Comparison of ENCODE assay signal across 9 cellular contexts in the genomic region with DNA sequence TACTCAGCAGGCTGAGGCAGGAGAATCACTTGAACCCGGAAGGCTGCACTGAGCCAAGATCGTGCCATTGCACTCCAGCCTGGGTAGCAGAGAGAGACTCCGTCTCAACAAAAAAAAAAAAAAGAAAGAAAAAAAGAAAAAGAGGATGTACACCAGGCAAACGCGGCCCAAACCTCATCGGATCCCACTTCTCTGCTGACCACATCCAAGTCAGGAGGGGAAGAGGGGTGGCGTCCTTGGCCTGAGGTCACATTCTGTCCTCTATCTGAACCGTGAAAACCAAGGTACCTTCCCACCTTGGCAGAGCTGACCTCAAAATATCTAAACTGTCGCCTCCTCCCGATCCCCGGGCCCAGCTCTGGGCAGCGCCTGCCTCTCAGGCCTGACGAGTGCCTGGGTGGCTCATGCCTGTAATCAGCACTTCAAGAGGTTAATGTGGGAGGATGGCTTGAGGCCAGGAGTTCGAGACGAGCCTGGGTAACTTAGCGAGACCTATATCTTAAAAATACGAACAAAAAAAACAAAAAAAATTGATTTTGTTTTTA. TPM values are rescaled to one million over a fixed set of nuclear protein-coding genes. Genes with fewer than 3 reads are reported as not detected.
DNase-seq lines count a peak whose midpoint lies in the region; TF ChIP-seq lines count a peak whose summit lies in the region.
"Had no signal": no experiment of that assay in that cellular context is flagged by ENCODE, and none has a peak within 500 bp of the region (broad histone marks: within the 10 kb centered on the region; RNA-seq: fewer than 3 reads in every experiment).

No MANE protein-coding gene starts in this region.

- H3K36me3 ChIP-seq in HAP-1 (replicated peaks), result peaks cover 23% of the 10 kb centered on the region
- H3K36me3 ChIP-seq in SJSA1, result peaks cover 33% of the 10 kb centered on the region

- TF ChIP-seq CTCF in fibroblast of villous mesenchyme (IDR thresholded peaks at IDR 0.05; ENCODE audit: insufficient read depth, low read depth, low read length), result no peak

- H3K9me3 ChIP-seq in HAP-1, result no peaks in the 10 kb centered on the region
- no peaks in the 10 kb centered on the region for H3K9me3 ChIP-seq in SJSA1 (replicated peaks)

- no peaks in the 10 kb centered on the region for H3K27me3 ChIP-seq in HAP-1 (ENCODE audit: low read depth)
- H3K27me3 ChIP-seq in SJSA1 (replicated peaks), result no peaks in the 10 kb centered on the region

- no peak for DNase-seq in HAP-1 (ENCODE audit: low spot score in 2 of 2)
- no peak for DNase-seq in SJSA1 (ENCODE audit: low read depth in 1 of 2, low spot score in 2 of 2)
- DNase-seq in fibroblast of villous mesenchyme (ENCODE audit: low read depth), result no peak
- no peak for DNase-seq in NCI-H1694 (lab: John Stamatoyannopoulos, UW)
- no peak for DNase-seq in NCI-H446 (lab: John Stamatoyannopoulos, UW)
- no peak for DNase-seq in stimulated activated naive CD4-positive, alpha-beta T cell treated with Interleukin-2 at 50 U/mL for 16 hours (lab: John Stamatoyannopoulos, UW)
- DNase-seq: SW 1271 had no signal

- peak overlapping the region; percentile 90 for H3K4me3 ChIP-seq in HAP-1
- peak overlapping the region; percentile 85; the same call in 1 of the 2 replicates for H3K4me3 ChIP-seq in SJSA1
- peak overlapping the region; percentile 88 for H3K4me3 ChIP-seq in fibroblast of villous mesenchyme (ENCODE audit: low read depth, low read length)
- H3K4me3 ChIP-seq in skin epidermis, result peak overlapping the region in 5 of 7 experiments; percentile 55 to 86 (median 79)

- in situ Hi-C loops in HAP-1 (cut with MboI; ENCODE audit: low sequenced_read_pairs), result no loop called here

- no peaks in the 10 kb centered on the region; the same call in 1 of the 2 replicates for H3K4me1 ChIP-seq in HAP-1
- H3K4me1 ChIP-seq in SJSA1 (replicated peaks), result peaks cover 12% of the 10 kb centered on the region

- H3K27ac ChIP-seq in SJSA1, result no peak overlapping the region
- peak overlapping the region in 1 of 21 experiments; percentile 91 for H3K27ac ChIP-seq in skin epidermis

RNA-seq across cellular contexts. Expression of gene RGL4, which starts 25.1 kb away (rescaled TPM):
- not detected in 2 replicates for total RNA-seq in SJSA1 (2014; rRNA removed; shearing (Covaris generic))
- not detected in 2 replicates for total RNA-seq in fibroblast of villous mesenchyme
- total RNA-seq: esophagus mucosa had no signal

RNA-seq across cellular contexts. Expression of gene ZNF70, which starts 35.0 kb away (rescaled TPM):
- total RNA-seq in SJSA1 (2014; rRNA removed; shearing (Covaris generic)), result 1.8 and 4.3 TPM in 2 replicates
- total RNA-seq in fibroblast of villous mesenchyme, result 7.8 and 8.4 TPM in 2 replicates

RNA-seq across cellular contexts. Expression of gene VPREB3, which starts 38.3 kb away (rescaled TPM):
- total RNA-seq in SJSA1 (2014; rRNA removed; shearing (Covaris generic)), result not detected in 2 replicates
- not detected in 2 replicates for total RNA-seq in fibroblast of villous mesenchyme

RNA-seq across cellular contexts. Expression of gene C22orf15, which starts 46.9 kb away (rescaled TPM):
- not detected in 2 replicates for total RNA-seq in SJSA1 (2014; rRNA removed; shearing (Covaris generic))
- 0.43 and 1.6 TPM in 2 replicates for total RNA-seq in fibroblast of villous mesenchyme
- total RNA-seq: esophagus mucosa had no signal

RNA-seq across cellular contexts. Expression of gene CHCHD10, which starts 51.9 kb away (rescaled TPM):
- total RNA-seq in SJSA1 (2014; rRNA removed; shearing (Covaris generic)), result 6.4 and 47.7 TPM in 2 replicates
- 3.9 and 6.1 TPM in 2 replicates for total RNA-seq in fibroblast of villous mesenchyme
